In genomic region chr1:161674447-161674846, GRCh38 we compare ENCODE assay signal across 15 cellular contexts. TPM values are rescaled to one million over a fixed set of nuclear protein-coding genes. Genes with fewer than 3 reads are reported as not detected.
"Had no signal": no experiment of that assay in that cellular context is flagged by ENCODE, and none has a peak within 500 bp of the region (broad histone marks: within the 10 kb centered on the region; RNA-seq: fewer than 3 reads in every experiment).

No MANE protein-coding gene starts in this region.

RNA-seq across cellular contexts. Expression of gene FCGR2B, which starts 11.5 kb away (rescaled TPM):
- total RNA-seq: hepatocyte, kidney epithelial cell, lung microvascular endothelial cell, myocyte, pulmonary artery endothelial cell, renal cortical epithelial cell, smooth muscle cell had no signal
- polyA plus RNA-seq: hepatocyte, neural cell, smooth muscle cell had no signal

RNA-seq across cellular contexts. Expression of gene FCRLA, which starts 32.6 kb away (rescaled TPM):
- total RNA-seq: left lobe of liver; left ventricle myocardium superior; lung microvascular endothelial cell; mesenteric fat pad; natural killer cell treated with Interleukin-12 subunit alpha and Interleukin-12 subunit beta and Interleukin-15 and Interleukin-18, amount 100 ng/mL, for 72 hours; progenitor cell of endocrine pancreas; pulmonary artery endothelial cell; renal cortical epithelial cell; smooth muscle cell; thoracic aorta had no signal
- polyA plus RNA-seq: neural cell, smooth muscle cell had no signal

RNA-seq across cellular contexts. Expression of gene FCGR3B, which starts 43.5 kb away (rescaled TPM):
- total RNA-seq: hepatocyte, kidney epithelial cell, lung microvascular endothelial cell, myocyte, progenitor cell of endocrine pancreas, pulmonary artery endothelial cell, renal cortical epithelial cell, smooth muscle cell had no signal
- polyA plus RNA-seq: hepatocyte; naive thymus-derived CD4-positive, alpha-beta T cell; neural cell had no signal
